Comparison of ENCODE assay signal across 8 cellular contexts in the genomic region with DNA sequence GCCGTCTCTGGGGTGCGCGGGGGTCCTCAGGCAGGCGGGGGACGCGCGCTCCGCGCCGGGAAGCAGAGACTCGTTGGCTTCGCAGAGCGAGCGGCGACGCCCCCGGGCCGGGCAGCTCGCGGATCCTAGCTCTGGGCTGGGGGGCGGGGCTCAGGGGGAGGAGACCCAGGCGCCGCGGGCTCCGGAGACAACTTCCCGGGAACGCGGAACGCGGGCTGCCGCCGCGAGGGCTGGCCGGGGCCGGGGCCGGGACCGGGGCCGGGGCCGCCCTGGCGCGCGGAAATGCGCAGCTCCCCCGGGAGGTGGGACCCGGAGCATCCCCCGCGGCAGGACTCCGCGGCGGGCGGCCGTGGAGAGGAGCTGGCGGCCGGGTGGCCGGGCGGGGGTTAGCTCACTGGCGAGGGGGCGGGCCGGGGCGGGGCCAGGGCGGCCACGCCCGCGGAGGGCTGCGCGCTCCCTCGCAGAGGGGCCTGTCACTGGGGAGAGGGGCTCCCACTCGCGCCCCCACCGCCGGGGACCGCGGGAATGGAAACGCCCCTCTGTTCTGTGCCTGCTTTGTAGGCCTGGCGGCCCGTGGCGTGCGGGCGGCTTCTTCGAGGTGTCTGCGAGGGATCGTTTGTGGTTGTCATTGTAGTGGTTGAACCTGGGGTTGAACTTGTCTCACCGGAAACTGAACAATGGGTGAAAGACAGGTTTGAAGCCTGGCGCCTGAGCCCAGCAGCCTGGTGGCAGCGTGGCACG. TPM values are rescaled to one million over a fixed set of nuclear protein-coding genes. Genes with fewer than 3 reads are reported as not detected.
A peak's percentile ranks its signal among the peaks of the same experiment; 100 is the strongest.
DNase-seq lines count a peak whose midpoint lies in the region; ATAC-seq and TF ChIP-seq lines count a peak whose summit lies in the region.

A gene (minus strand): TSS at position 98 of the 741 bp plus-strand sequence.

- no peak within 1 kb of the TSS for H3K27ac Mint-ChIP-seq in activated CD4-positive, alpha-beta memory T cell treated with anti-CD3 and anti-CD28 coated beads, Interleukin-2, amount 10 ng/mL, durations not matched to agents 7 days and 5 days
- H3K27ac Mint-ChIP-seq in naive thymus-derived CD4-positive, alpha-beta T cell, result peak within 1 kb of the TSS in 2 of 9 donors; percentile 2 to 57

- no peaks in the 10 kb centered on the region for H3K4me1 ChIP-seq in ES-I3 (ENCODE audit: insufficient read depth, low read length)
- H3K4me1 ChIP-seq in naive thymus-derived CD4-positive, alpha-beta T cell (ENCODE audit: control insufficient read depth in 2 of 2, insufficient read depth in 2 of 2, low read length in 2 of 2), result peaks cover 0 to 3% of the 10 kb centered on the region in 2 donors
- peaks cover 0 to 6% (median 2%) of the 10 kb centered on the region in 4 donors for H3K4me1 ChIP-seq in transverse colon

- H3K27me3 Mint-ChIP-seq in activated CD4-positive, alpha-beta memory T cell treated with anti-CD3 and anti-CD28 coated beads, Interleukin-2, amount 10 ng/mL, durations not matched to agents 7 days and 5 days, result peaks cover 29% of the 10 kb centered on the region
- peaks cover 22 to 43% (median 31%) of the 10 kb centered on the region in 5 donors for H3K27me3 Mint-ChIP-seq in naive thymus-derived CD4-positive, alpha-beta T cell

- intact Hi-C loops in naive thymus-derived CD4-positive, alpha-beta T cell (cut with micrococcal nuclease), result loop anchor here in 1 of 2 donors (2.0 kb wide), 1 partner anchor 48 kb away; no protein-coding TSS in a partner anchor
- intact Hi-C loops in transverse colon (cut with DNase I; ENCODE audit: low total_unique reads), result no loop called here

- peaks cover 7% of the 10 kb centered on the region for H3K4me1 Mint-ChIP-seq in activated CD4-positive, alpha-beta memory T cell treated with anti-CD3 and anti-CD28 coated beads, Interleukin-2, amount 10 ng/mL, durations not matched to agents 7 days and 5 days
- H3K4me1 Mint-ChIP-seq in naive thymus-derived CD4-positive, alpha-beta T cell, result peaks cover 0 to 10% (median 8%) of the 10 kb centered on the region in 7 donors

- peak within 1 kb of the TSS; percentile 46 for H3K4me3 Mint-ChIP-seq in activated CD4-positive, alpha-beta memory T cell treated with anti-CD3 and anti-CD28 coated beads, Interleukin-2, amount 10 ng/mL, durations not matched to agents 7 days and 5 days
- H3K4me3 Mint-ChIP-seq in naive thymus-derived CD4-positive, alpha-beta T cell, result peak within 1 kb of the TSS; percentile 46 to 79 (median 72)

- H3K9me3 ChIP-seq in ES-I3 (ENCODE audit: control insufficient read depth, insufficient read depth, low read length) (no peaks in the 10 kb centered on the region; the same call in 1 of the 2 replicates), transverse colon (peaks cover 5 to 8% of the 10 kb centered on the region in 2 donors)
- H3K9me3 ChIP-seq in naive thymus-derived CD4-positive, alpha-beta T cell (ENCODE audit: control insufficient read depth in 2 of 3, low read length in 3 of 3), result peaks cover 0 to 9% (median 0%) of the 10 kb centered on the region in 3 experiments

- peaks cover 10% of the 10 kb centered on the region for H3K9me3 Mint-ChIP-seq in activated CD4-positive, alpha-beta memory T cell treated with anti-CD3 and anti-CD28 coated beads, Interleukin-2, amount 10 ng/mL, durations not matched to agents 7 days and 5 days
- H3K9me3 Mint-ChIP-seq in naive thymus-derived CD4-positive, alpha-beta T cell, result peaks cover 0 to 30% (median 10%) of the 10 kb centered on the region in 11 donors

- H3K4me3 ChIP-seq in naive thymus-derived CD4-positive, alpha-beta T cell (ENCODE audit: low read length), result no peak within 1 kb of the TSS
- H3K4me3 ChIP-seq in transverse colon, result peak within 1 kb of the TSS; percentile 38 to 52 (median 48)

- H3K36me3 Mint-ChIP-seq in activated CD4-positive, alpha-beta memory T cell treated with anti-CD3 and anti-CD28 coated beads, Interleukin-2, amount 10 ng/mL, durations not matched to agents 7 days and 5 days (ENCODE audit: low read depth), result peaks cover 7% of the 10 kb centered on the region
- peaks cover 0 to 15% (median 3%) of the 10 kb centered on the region in 5 donors for H3K36me3 Mint-ChIP-seq in naive thymus-derived CD4-positive, alpha-beta T cell

- H3K36me3 ChIP-seq in ES-I3 (ENCODE audit: insufficient read depth, low read length), result no peaks in the 10 kb centered on the region
- no peaks in the 10 kb centered on the region for H3K36me3 ChIP-seq in naive thymus-derived CD4-positive, alpha-beta T cell (ENCODE audit: control insufficient read depth in 2 of 3, insufficient read depth in 3 of 3, low read length in 3 of 3)
- H3K36me3 ChIP-seq in transverse colon, result no peaks in the 10 kb centered on the region

- peak; percentile 64 for ATAC-seq in HG02642 (IDR thresholded peaks at IDR 0.05; ENCODE audit: poor library complexity, unreplicated experiment)
- ATAC-seq in esophagus mucosa, result peak; percentile 44
- peak; percentile 71 for ATAC-seq in naive thymus-derived CD4-positive, alpha-beta T cell

- in situ Hi-C loops in transverse colon (cut with MboI; ENCODE audit: low pct_ligation_motif_present in 1 of 4, low pct_unique_long_range_greater_than_20kb in 1 of 4, low sequenced_read_pairs in 3 of 4), result no loop called here

- no peaks in the 10 kb centered on the region for H3K27me3 ChIP-seq in naive thymus-derived CD4-positive, alpha-beta T cell (ENCODE audit: control insufficient read depth in 2 of 2, insufficient read depth in 2 of 2, low read length in 2 of 2)
- peaks cover 34% of the 10 kb centered on the region for H3K27me3 ChIP-seq in transverse colon

- no peak for TF ChIP-seq CTCF in transverse colon (IDR thresholded peaks at IDR 0.05)

- TF ChIP-seq POLR2A in transverse colon (IDR thresholded peaks at IDR 0.05), result no peak

- CTCF ChIA-PET in activated CD4-positive, alpha-beta memory T cell treated with anti-CD3 and anti-CD28 coated beads, Interleukin-2, amount 10 ng/mL, durations not matched to agents 7 days and 5 days (lab: Charles Lee), result interaction anchor here (0.6 kb wide), 1 partner anchor 85 kb away, joined by 3 read pairs; no protein-coding TSS in a partner anchor
- CTCF ChIA-PET in naive thymus-derived CD4-positive, alpha-beta T cell (lab: Charles Lee), result no interaction called here

- no peak for TF ChIP-seq EP300 in transverse colon (IDR thresholded peaks at IDR 0.05; ENCODE audit: low read depth)

- H3K9ac ChIP-seq in ES-I3 (ENCODE audit: low read depth, low read length), result peak within 1 kb of the TSS; percentile 89

- POLR2A ChIA-PET in activated CD4-positive, alpha-beta memory T cell treated with anti-CD3 and anti-CD28 coated beads, Interleukin-2, amount 10 ng/mL, durations not matched to agents 7 days and 5 days (lab: Charles Lee), result no interaction called here
- POLR2A ChIA-PET in naive thymus-derived CD4-positive, alpha-beta T cell (lab: Charles Lee), result no interaction called here

- no peak within 1 kb of the TSS for H3K27ac ChIP-seq in naive thymus-derived CD4-positive, alpha-beta T cell (ENCODE audit: low read depth, low read length)
- peak within 1 kb of the TSS; percentile 40 to 68 (median 60) for H3K27ac ChIP-seq in transverse colon

- 3% methylated on average over 29 of the region's 86 CpGs; no CpG with 5 or more reads in 1 of the 2 donors for WGBS in transverse colon (ENCODE audit: low coverage in 1 of 2), 2 donors

- DNase-seq in activated CD4-positive, alpha-beta memory T cell treated with anti-CD3 and anti-CD28 coated beads, Interleukin-2, amount 10 ng/mL, durations not matched to agents 7 days and 5 days, result peak; percentile 20
- DNase-seq in naive thymus-derived CD4-positive, alpha-beta T cell, result peak in 6 of 9 donors; percentile 7 to 27 (median 19)
- peak; percentile 41 for DNase-seq in transverse colon
- DNase-seq in NCI-H345 (lab: John Stamatoyannopoulos, UW), result no peak
- no peak for DNase-seq in DMS53 treated with DMSO at 0.1 percent for 48 hours (lab: John Stamatoyannopoulos, UW; ENCODE audit: unreplicated experiment)

RNA-seq across cellular contexts. Expression of the gene that starts here (rescaled TPM):
- under 1 TPM; 0.23 to 0.35 TPM for total RNA-seq in activated CD4-positive, alpha-beta memory T cell treated with anti-CD3 and anti-CD28 coated beads, Interleukin-2, amount 10 ng/mL, durations not matched to agents 7 days and 5 days
- total RNA-seq in esophagus mucosa (17.3 TPM), transverse colon (10 to 100 TPM in 3 of 4 donors, 1 to 10 TPM in 1; 9.2 to 59.1 (median 15.2) TPM)
- 10 to 100 TPM in 1 of 5 experiments, 1 to 10 TPM in 3, under 1 TPM in 1; 0.24 to 54.3 (median 3.4) TPM for total RNA-seq in naive thymus-derived CD4-positive, alpha-beta T cell
- polyA plus RNA-seq in naive thymus-derived CD4-positive, alpha-beta T cell, result under 1 TPM; 0.09 to 0.31 TPM

Comparison
In these comparisons a context has a peak if more than half of its experiments do, and no peak if none do; other contexts are left out.
1. Peak in DNase-seq in activated CD4-positive, alpha-beta memory T cell treated with anti-CD3 and anti-CD28 coated beads, Interleukin-2, amount 10 ng/mL, durations not matched to agents 7 days and 5 days; RNA of the gene not detected or under 1 TPM.
2. DNase-seq: peak in naive thymus-derived CD4-positive, alpha-beta T cell (6 of 9) and transverse colon (single experiment); none in NCI-H345 (single experiment) and DMS53 treated with DMSO at 0.1 percent for 48 hours (single experiment).
3. Peak in every context shown above with its lines, with median percentiles within 50 percentile points of each other: ATAC-seq.